9 cellular contexts compared by ENCODE assay signal in genomic region chr3:124619887-124620599, GRCh38.
DNase-seq lines count a peak whose midpoint lies in the region; ATAC-seq and TF ChIP-seq lines count a peak whose summit lies in the region.
"Had no signal": no experiment of that assay in that cellular context is flagged by ENCODE, and none has a peak within 500 bp of the region (broad histone marks: within the 10 kb centered on the region; RNA-seq: fewer than 3 reads in every experiment).

No MANE protein-coding gene starts in this region.

- peak overlapping the region; percentile 30 for H3K27ac ChIP-seq in psoas muscle
- H3K27ac ChIP-seq: thoracic aorta had no signal

- H3K27ac Mint-ChIP-seq in activated naive CD8-positive, alpha-beta T cell treated with anti-CD3 and anti-CD28 coated beads, Interleukin-2, amount 50 U/mL, for 24 hours = peak overlapping the region; percentile 68

- ATAC-seq in GM19023 (IDR thresholded peaks at IDR 0.05; ENCODE audit: unreplicated experiment) = peak; percentile 53
- peak; percentile 51 for ATAC-seq in HG02943 (IDR thresholded peaks at IDR 0.05; ENCODE audit: low read depth, unreplicated experiment)
- ATAC-seq in activated naive CD8-positive, alpha-beta T cell treated with anti-CD3 and anti-CD28 coated beads, Interleukin-2, amount 50 U/mL, for 24 hours = peak; percentile 50
- no peak for ATAC-seq in psoas muscle
- no peak for ATAC-seq in GM19351 (IDR thresholded peaks at IDR 0.05; ENCODE audit: unreplicated experiment)

- H3K36me3 ChIP-seq in psoas muscle (ENCODE audit: insufficient read depth in 1 of 2, low read depth in 1 of 2) = no peaks in the 10 kb centered on the region
- H3K36me3 ChIP-seq: thoracic aorta had no signal

- intact Hi-C loops in psoas muscle (cut with DNase I) = loop anchor here in 1 of 2 donors (5.0 kb wide), 1 partner anchor 53 kb away; no protein-coding TSS in a partner anchor

- no peaks in the 10 kb centered on the region for H3K9me3 Mint-ChIP-seq in activated naive CD8-positive, alpha-beta T cell treated with anti-CD3 and anti-CD28 coated beads, Interleukin-2, amount 50 U/mL, for 24 hours

- TF ChIP-seq CTCF in psoas muscle (IDR thresholded peaks at IDR 0.05) = no peak

- no peak overlapping the region for H3K4me3 ChIP-seq in psoas muscle
- H3K4me3 ChIP-seq: thoracic aorta had no signal

- no peak for DNase-seq in activated naive CD8-positive, alpha-beta T cell treated with anti-CD3 and anti-CD28 coated beads, Interleukin-2, amount 50 U/mL, for 24 hours
- DNase-seq in psoas muscle = no peak
- DNase-seq in mesenteric fat pad (ENCODE audit: low spot score) = no peak
- no peak for DNase-seq in hepatic stellate cell (ENCODE audit: low spot score)
- DNase-seq: NCI-H187 treated with DMSO at 0.1 percent for 48 hours had no signal

- H3K27me3 Mint-ChIP-seq in activated naive CD8-positive, alpha-beta T cell treated with anti-CD3 and anti-CD28 coated beads, Interleukin-2, amount 50 U/mL, for 24 hours = no peaks in the 10 kb centered on the region

- peaks cover 39% of the 10 kb centered on the region for H3K4me1 Mint-ChIP-seq in activated naive CD8-positive, alpha-beta T cell treated with anti-CD3 and anti-CD28 coated beads, Interleukin-2, amount 50 U/mL, for 24 hours

- H3K4me3 Mint-ChIP-seq in activated naive CD8-positive, alpha-beta T cell treated with anti-CD3 and anti-CD28 coated beads, Interleukin-2, amount 50 U/mL, for 24 hours = no peak overlapping the region

- WGBS in psoas muscle, 3 donors = 80 to 90% (median 89%) methylated on average over 4 of the region's 4 CpGs

- H3K36me3 Mint-ChIP-seq in activated naive CD8-positive, alpha-beta T cell treated with anti-CD3 and anti-CD28 coated beads, Interleukin-2, amount 50 U/mL, for 24 hours (ENCODE audit: low read depth) = no peaks in the 10 kb centered on the region

- H3K4me1 ChIP-seq in psoas muscle = peaks cover 41% of the 10 kb centered on the region

- no peaks in the 10 kb centered on the region for H3K9me3 ChIP-seq in psoas muscle
- H3K9me3 ChIP-seq: thoracic aorta had no signal

- no peaks in the 10 kb centered on the region for H3K27me3 ChIP-seq in psoas muscle (ENCODE audit: insufficient read depth in 3 of 3, low read length in 2 of 3)

Comparison
In these comparisons a context has a peak if more than half of its experiments do, and no peak if none do; other contexts are left out.
1. ATAC-seq: peak in GM19023 (single experiment), HG02943 (single experiment) and activated naive CD8-positive, alpha-beta T cell treated with anti-CD3 and anti-CD28 coated beads, Interleukin-2, amount 50 U/mL, for 24 hours (single experiment); none in psoas muscle (0 of 4) and GM19351 (single experiment).